In genomic region chr1:219324629-219325367, GRCh38 we compare ENCODE assay signal across 10 cellular contexts.
A peak's percentile ranks its signal among the peaks of the same experiment; 100 is the strongest.
DNase-seq lines count a peak whose midpoint lies in the region; ATAC-seq and TF ChIP-seq lines count a peak whose summit lies in the region.
"Had no signal": no experiment of that assay in that cellular context is flagged by ENCODE, and none has a peak within 500 bp of the region (broad histone marks: within the 10 kb centered on the region; RNA-seq: fewer than 3 reads in every experiment).

No MANE protein-coding gene starts in this region.

- H3K27me3 ChIP-seq in SK-N-SH (ENCODE audit: insufficient read depth) (no peaks in the 10 kb centered on the region), heart left ventricle (no peaks in the 10 kb centered on the region), adrenal gland (no peaks in the 10 kb centered on the region)
- H3K27me3 ChIP-seq: stomach had no signal

- H3K36me3 Mint-ChIP-seq in nephron (ENCODE audit: low read depth): peaks cover 24% of the 10 kb centered on the region

- H3K4me2 ChIP-seq in SK-N-SH: 0 out of 2 replicates have a peak overlapping the region, but pooled peaks have one; percentile 4

- WGBS in SK-N-SH (ENCODE audit: low lambda C conversion rate): 9% methylated on average over 6 of the region's 6 CpGs
- WGBS in heart left ventricle, 4 donors: 93 to 96% (median 94%) methylated on average over 6 of the region's 6 CpGs
- 90 to 95% (median 92%) methylated on average over 6 of the region's 6 CpGs for WGBS in adrenal gland, 4 donors

- H3K79me2 ChIP-seq in SK-N-SH (ENCODE audit: insufficient read depth): no peaks in the 10 kb centered on the region

- POLR2A ChIA-PET in SK-N-SH (lab: Yijun Ruan, JAX): no interaction called here

- H3K4me3 ChIP-seq in SK-N-SH (ENCODE audit: low read depth in 2 of 2, low read length in 1 of 2) (no peak overlapping the region), heart left ventricle (no peak overlapping the region), adrenal gland (no peak overlapping the region)
- H3K4me3 ChIP-seq: stomach had no signal

- H3K27ac ChIP-seq in SK-N-SH (ENCODE audit: low read depth in 2 of 2, low read length in 1 of 2) (peak overlapping the region; percentile 6 to 86; a peak in 3 of 4 replicates), heart left ventricle (no peak overlapping the region), adrenal gland (no peak overlapping the region)
- H3K27ac ChIP-seq: stomach had no signal

- H3K27me3 Mint-ChIP-seq in nephron (ENCODE audit: low read depth): no peaks in the 10 kb centered on the region

- CTCF ChIA-PET in SK-N-SH (lab: Yijun Ruan, JAX): interaction anchor here (1.0 to 1.2 kb wide), 2 partner anchors 19 to 994 kb away, joined by 3 read pairs; no protein-coding TSS in a partner anchor

- DNase-seq in SK-N-SH (no peak), head of caudate nucleus (no peak), heart left ventricle (no peak), adrenal gland (no peak)
- DNase-seq: activated CD4-positive, alpha-beta T cell treated with anti-CD3 and anti-CD28 coated beads, Interleukin-2, amount 10 ng/mL, durations not matched to agents 24 days and 14 days; stomach had no signal

- peak overlapping the region; percentile 36 to 80 (median 62) for H3K27ac Mint-ChIP-seq in nephron
- H3K27ac Mint-ChIP-seq: activated CD4-positive, alpha-beta T cell treated with anti-CD3 and anti-CD28 coated beads, Interleukin-2, amount 10 ng/mL, durations not matched to agents 24 days and 14 days had no signal

- H3K9me3 ChIP-seq in SK-N-SH (no peaks in the 10 kb centered on the region), heart left ventricle (no peaks in the 10 kb centered on the region), adrenal gland (replicated peaks in 1 of 3) (no peaks in the 10 kb centered on the region)
- H3K9me3 ChIP-seq: stomach had no signal

- H3K9me2 ChIP-seq in SK-N-SH: no peaks in the 10 kb centered on the region

- peak overlapping the region; percentile 45 for H3K9ac ChIP-seq in SK-N-SH

- no peak for TF ChIP-seq RAD21 in SK-N-SH (IDR thresholded peaks at IDR 0.05; ENCODE audit: low read length)

- peaks cover 21% of the 10 kb centered on the region for H3F3A ChIP-seq in SK-N-SH (replicated peaks; ENCODE audit: insufficient read depth)

- no peak overlapping the region for H3K4me3 Mint-ChIP-seq in nephron
- H3K4me3 Mint-ChIP-seq: activated CD4-positive, alpha-beta T cell treated with anti-CD3 and anti-CD28 coated beads, Interleukin-2, amount 10 ng/mL, durations not matched to agents 24 days and 14 days had no signal

- TF ChIP-seq CTCF in SK-N-SH (IDR thresholded peaks at IDR 0.05) (no peak), nephron (IDR thresholded peaks at IDR 0.05; ENCODE audit: unreplicated experiment in 3 of 3) (no peak), heart left ventricle (IDR thresholded peaks at IDR 0.05) (no peak), adrenal gland (IDR thresholded peaks at IDR 0.05) (no peak)

- H3K4me1 Mint-ChIP-seq in nephron: peaks cover 36% of the 10 kb centered on the region
- H3K4me1 Mint-ChIP-seq: activated CD4-positive, alpha-beta T cell treated with anti-CD3 and anti-CD28 coated beads, Interleukin-2, amount 10 ng/mL, durations not matched to agents 24 days and 14 days had no signal

- H3K4me1 ChIP-seq in SK-N-SH (ENCODE audit: control insufficient read depth in 1 of 2, insufficient read depth in 2 of 2, low read depth in 1 of 2, low read length in 1 of 2) (peaks cover 0 to 29% of the 10 kb centered on the region in 2 experiments; a peak in 3 of 4 replicates), heart left ventricle (peaks cover 0 to 9% (median 0%) of the 10 kb centered on the region in 12 donors), adrenal gland (replicated peaks in 1 of 2) (no peaks in the 10 kb centered on the region)
- H3K4me1 ChIP-seq: stomach had no signal

- no peak overlapping the region for H2AFZ ChIP-seq in SK-N-SH (ENCODE audit: low read depth)

- H4K20me1 ChIP-seq in SK-N-SH (ENCODE audit: insufficient read depth): no peaks in the 10 kb centered on the region

- intact Hi-C loops in head of caudate nucleus (cut with DNase I) (no loop called here), heart left ventricle (cut with DNase I) (loop anchor here in 1 of 10 donors (10.0 kb wide), 1 partner anchor 60 kb away; no protein-coding TSS in a partner anchor), adrenal gland (cut with DNase I) (no loop called here)

- TF ChIP-seq POLR2A in heart left ventricle (IDR thresholded peaks at IDR 0.05): no peak
- TF ChIP-seq POLR2A in adrenal gland (IDR thresholded peaks at IDR 0.05): no peak

- ATAC-seq in GM18868 (IDR thresholded peaks at IDR 0.05; ENCODE audit: unreplicated experiment) (peak; percentile 71), HG03045 (IDR thresholded peaks at IDR 0.05; ENCODE audit: unreplicated experiment) (peak; percentile 75), heart left ventricle (no peak), GM19397 (IDR thresholded peaks at IDR 0.05; ENCODE audit: unreplicated experiment) (no peak)

- H3K9me3 Mint-ChIP-seq in nephron: peaks cover 10% of the 10 kb centered on the region

- H3K36me3 ChIP-seq in SK-N-SH (replicated peaks in 1 of 2; ENCODE audit: control insufficient read depth in 1 of 2, insufficient read depth in 2 of 2, low read length in 1 of 2): no peaks in the 10 kb centered on the region
- peaks cover 0 to 5% (median 0%) of the 10 kb centered on the region in 9 donors for H3K36me3 ChIP-seq in heart left ventricle
- no peaks in the 10 kb centered on the region for H3K36me3 ChIP-seq in adrenal gland (replicated peaks in 1 of 2)
- H3K36me3 ChIP-seq: stomach had no signal

- TF ChIP-seq EP300 in SK-N-SH (IDR thresholded peaks at IDR 0.05; ENCODE audit: borderline replicate concordance in 1 of 2, low read depth in 1 of 2, low read length in 1 of 2): peak; percentile 59 to 99

TF ChIP-seq in SK-N-SH, 30 proteins besides CTCF, POLR2A, EP300 and RAD21 (continues in another document):
- TF ChIP-seq YY1 (IDR thresholded peaks at IDR 0.05; ENCODE audit: low read depth): peak; percentile 59; the same call in 1 of the 2 replicates
- no peak for TF ChIP-seq REST (IDR thresholded peaks at IDR 0.05; ENCODE audit: low read depth, low read length)
- peak; percentile 82; the same call in 1 of the 2 replicates for TF ChIP-seq ZBTB33 (IDR thresholded peaks at IDR 0.05; ENCODE audit: borderline replicate concordance, low read depth)
- peak; percentile 90; the same call in 1 of the 2 replicates for TF ChIP-seq RXRA (IDR thresholded peaks at IDR 0.05; ENCODE audit: borderline replicate concordance, low read depth)
- TF ChIP-seq POLR2AphosphoS5 (IDR thresholded peaks at IDR 0.05; ENCODE audit: low read depth, low read length): peak; percentile 76; the same call in 1 of the 2 replicates
- TF ChIP-seq FOSL2 (IDR thresholded peaks at IDR 0.05; ENCODE audit: borderline replicate concordance, low read depth): peak; percentile 98
- peak; percentile 94 for TF ChIP-seq NFIC (IDR thresholded peaks at IDR 0.05; ENCODE audit: borderline replicate concordance)
- TF ChIP-seq PBX3 (IDR thresholded peaks at IDR 0.05): peak; percentile 91
- TF ChIP-seq MEF2A (IDR thresholded peaks at IDR 0.05; ENCODE audit: borderline replicate concordance, low read depth): peak; percentile 86

Comparison
In these comparisons a context has a peak if more than half of its experiments do, and no peak if none do; other contexts are left out.
1. ATAC-seq: peak in GM18868 (single experiment) and HG03045 (single experiment); none in heart left ventricle (0 of 4) and GM19397 (single experiment).
2. H3K27ac ChIP-seq: peak in SK-N-SH (2 of 2); none in heart left ventricle (0 of 12) and adrenal gland (0 of 5).